In the genomic region with DNA sequence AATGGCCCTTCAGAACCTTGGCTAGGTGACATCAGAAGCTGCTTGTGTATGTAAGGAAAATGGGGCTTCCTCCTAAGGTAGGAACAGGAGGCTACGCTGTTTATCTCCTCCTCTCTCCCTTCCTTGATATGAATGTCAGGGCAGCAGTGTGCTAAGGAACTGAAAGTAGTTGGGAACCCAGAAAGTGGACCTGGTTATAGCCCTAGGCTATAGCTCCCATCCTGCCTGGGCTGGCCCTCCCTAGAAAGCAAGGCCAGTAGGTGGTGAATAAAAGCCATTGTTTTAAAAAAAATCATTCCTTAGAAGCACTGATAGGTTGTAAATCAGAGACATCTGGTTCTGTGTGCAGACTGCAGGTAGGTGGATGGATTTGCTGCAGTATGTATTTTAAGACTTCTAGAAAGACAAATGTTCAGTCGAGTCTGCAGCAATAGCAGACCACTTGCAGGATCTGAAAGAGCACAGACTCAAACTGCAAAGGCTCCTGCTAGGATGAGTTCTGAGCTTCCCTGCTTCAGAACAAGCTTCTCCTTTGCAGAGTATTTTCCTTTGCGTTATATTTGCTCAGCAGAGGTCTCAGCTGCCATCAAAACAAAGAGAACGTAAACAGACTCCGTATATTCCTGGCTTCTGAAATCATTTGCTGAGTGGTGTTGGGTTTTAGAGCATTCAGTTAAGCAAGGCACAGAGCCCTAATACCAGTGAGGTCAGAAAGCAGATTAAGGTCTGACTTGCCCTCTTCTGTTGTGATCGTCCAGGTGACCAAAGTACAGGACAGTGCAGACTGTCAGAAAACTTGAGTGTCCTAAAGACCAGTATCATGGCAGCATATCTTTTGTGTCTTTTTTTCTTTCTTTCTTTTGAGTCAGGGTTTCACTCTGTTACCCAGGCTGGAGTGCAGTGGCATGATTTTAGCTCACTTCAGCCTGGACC, we compare ENCODE assay signal across 32 cellular contexts. TPM values are rescaled to one million over a fixed set of nuclear protein-coding genes. Genes with fewer than 3 reads are reported as not detected.
DNase-seq lines count a peak whose midpoint lies in the region; ATAC-seq, FAIRE-seq and TF ChIP-seq lines count a peak whose summit lies in the region.
"Had no signal": no experiment of that assay in that cellular context is flagged by ENCODE, and none has a peak within 500 bp of the region (broad histone marks: within the 10 kb centered on the region; RNA-seq: fewer than 3 reads in every experiment).

No MANE protein-coding gene starts in this region.

- SMC1A ChIA-PET in GM12878 (lab: Charles Lee; ENCODE audit: uncharacterized antibody, unreplicated experiment) = no interaction called here

- no peaks in the 10 kb centered on the region for H3K36me3 ChIP-seq in GM12878 (ENCODE audit: control insufficient read depth in 2 of 2, insufficient read depth in 2 of 2, low read length in 1 of 2)
- H3K36me3 ChIP-seq in upper lobe of right lung = peaks cover 93% of the 10 kb centered on the region
- H3K36me3 ChIP-seq in CD8-positive, alpha-beta T cell (ENCODE audit: insufficient read depth, low read length) = peaks cover 3% of the 10 kb centered on the region

- peaks cover 10% of the 10 kb centered on the region for H3K4me1 Mint-ChIP-seq in mesothelial cell of epicardium
- H3K4me1 Mint-ChIP-seq in CD8-positive, alpha-beta T cell (ENCODE audit: low read depth) = no peaks in the 10 kb centered on the region
- H3K4me1 Mint-ChIP-seq: CD4-positive, CD25-positive, alpha-beta regulatory T cell; naive thymus-derived CD4-positive, alpha-beta T cell; stimulated activated naive CD8-positive, alpha-beta T cell treated with anti-CD3 and anti-CD28 coated beads, Interleukin-15, amount 100 ng/mL, for 72 hours had no signal

- 52% methylated on average over 6 of the region's 6 CpGs for WGBS in GM12878 (ENCODE audit: insufficient coverage, insufficient replicate concordance, low lambda C conversion rate, missing lambda C conversion rate)

- TF ChIP-seq RAD21 in GM12878 (IDR thresholded peaks at IDR 0.05; ENCODE audit: insufficient read depth, low read depth, low read length) = no peak

- no peak for TF ChIP-seq EP300 in GM12878 (IDR thresholded peaks at IDR 0.05; ENCODE audit: borderline replicate concordance in 1 of 2, control insufficient read depth in 1 of 2, low read depth in 2 of 2, low read length in 2 of 2)

- no peak for TF ChIP-seq POLR2A in GM12878 (IDR thresholded peaks at IDR 0.05; ENCODE audit: low read depth, low read length)

- H3K27me3 ChIP-seq in GM12878 (replicated peaks in 1 of 2; ENCODE audit: control insufficient read depth in 2 of 2, insufficient read depth in 2 of 2, low read length in 1 of 2) (no peaks in the 10 kb centered on the region; a peak in 3 of 4 replicates), upper lobe of right lung (no peaks in the 10 kb centered on the region)
- H3K27me3 ChIP-seq in CD8-positive, alpha-beta T cell (ENCODE audit: insufficient read depth, low read length) = no peaks in the 10 kb centered on the region
- H3K27me3 ChIP-seq: esophagus squamous epithelium, tibial artery had no signal

- TF ChIP-seq CTCF in GM12878 (IDR thresholded peaks at IDR 0.05 in 2 of 3, conservative IDR thresholded peaks at IDR 0.05 in 1 of 3; ENCODE audit: control insufficient read depth in 2 of 3, extremely low read depth in 1 of 3, insufficient read depth in 1 of 3, low read depth in 3 of 3, low read length in 3 of 3) = no peak
- no peak for TF ChIP-seq CTCF in mesothelial cell of epicardium (IDR thresholded peaks at IDR 0.05; ENCODE audit: unreplicated experiment)
- no peak for TF ChIP-seq CTCF in upper lobe of right lung (IDR thresholded peaks at IDR 0.05)
- no peak for TF ChIP-seq CTCF in CD8-positive, alpha-beta T cell (IDR thresholded peaks at IDR 0.05)

- H4K20me1 ChIP-seq in GM12878 (ENCODE audit: control insufficient read depth, insufficient read depth) = no peaks in the 10 kb centered on the region

- H3K27me3 Mint-ChIP-seq in mesothelial cell of epicardium (ENCODE audit: low read depth) = no peaks in the 10 kb centered on the region
- H3K27me3 Mint-ChIP-seq in CD8-positive, alpha-beta T cell (ENCODE audit: low read depth) = no peaks in the 10 kb centered on the region
- H3K27me3 Mint-ChIP-seq: CD4-positive, CD25-positive, alpha-beta regulatory T cell; naive thymus-derived CD4-positive, alpha-beta T cell; stimulated activated naive CD8-positive, alpha-beta T cell treated with anti-CD3 and anti-CD28 coated beads, Interleukin-15, amount 100 ng/mL, for 72 hours had no signal

- in situ Hi-C loops in GM12878 (cut with MboI) = no loop called here

- no TSS peak for BruUV-seq in GM12878 (replicated peaks; lab: Mats Ljungman, UMichigan)

- CTCF ChIA-PET in GM12878 (lab: Yijun Ruan, JAX) = interaction anchor here (0.6 to 1.0 kb wide), 2 partner anchors 48 to 53 kb away, joined by 3 to 4 read pairs; a partner anchor contains a TSS
- CTCF ChIA-PET in CD8-positive, alpha-beta T cell (lab: Charles Lee) = interaction anchor here (1.3 kb wide), 1 partner anchor 13 kb away, joined by 5 read pairs; no protein-coding TSS in a partner anchor

- H3K79me2 ChIP-seq in GM12878 (ENCODE audit: control insufficient read depth, insufficient read depth, low read length) = no peaks in the 10 kb centered on the region

- H3K9me3 Mint-ChIP-seq in mesothelial cell of epicardium = no peaks in the 10 kb centered on the region
- no peaks in the 10 kb centered on the region for H3K9me3 Mint-ChIP-seq in CD8-positive, alpha-beta T cell
- H3K9me3 Mint-ChIP-seq: activated naive CD4-positive, alpha-beta T cell treated with anti-CD3 and anti-CD28 coated beads for 36 hours; naive thymus-derived CD4-positive, alpha-beta T cell; stimulated activated naive CD8-positive, alpha-beta T cell treated with anti-CD3 and anti-CD28 coated beads, Interleukin-15, amount 100 ng/mL, for 72 hours had no signal

- H3K27ac ChIP-seq in GM12878 (ENCODE audit: control insufficient read depth, insufficient read depth) (no peak overlapping the region), upper lobe of right lung (no peak overlapping the region)
- H3K27ac ChIP-seq in CD8-positive, alpha-beta T cell (ENCODE audit: low read depth, low read length) = no peak overlapping the region
- H3K27ac ChIP-seq: coronary artery, esophagus squamous epithelium, skin epidermis, tibial artery had no signal

- DNase-seq in NCI-H1092 treated with DMSO at 0.1 percent for 48 hours (lab: John Stamatoyannopoulos, UW) (peak; percentile 44), NCI-H1092 (lab: John Stamatoyannopoulos, UW) (no peak), NCI-H2196 (lab: John Stamatoyannopoulos, UW; ENCODE audit: unreplicated experiment) (peak; percentile 28), GM12878 (ENCODE audit: low read depth, low spot score) (no peak), mesothelial cell of epicardium (ENCODE audit: low spot score in 2 of 2, unreplicated experiment in 2 of 2) (no peak), upper lobe of right lung (no peak)
- no peak for DNase-seq in CD8-positive, alpha-beta T cell
- DNase-seq: activated CD4-positive, alpha-beta T cell treated with anti-CD3 and anti-CD28 coated beads, Interleukin-2, amount 50 U/mL, for 48 hours; activated naive CD4-positive, alpha-beta T cell treated with anti-CD3 and anti-CD28 coated beads for 36 hours; CD4-positive, CD25-positive, alpha-beta regulatory T cell; esophagus squamous epithelium; hippocampal formation; KG1; left ventricle myocardium superior; MM.1S; naive thymus-derived CD4-positive, alpha-beta T cell; NCI-H187; NCI-H446; NK-92 treated with Interleukin-12 subunit alpha and Interleukin-12 subunit beta, amount 100 ng/mL, for 24 hours; occipital lobe; stimulated activated CD4-positive, alpha-beta T cell treated with anti-CD3 and anti-CD28 coated beads, Interleukin-1b, Interleukin-23, amount 100 ng/mL, for 48 hours; stimulated activated CD8-positive, alpha-beta memory T cell treated with anti-CD3 and anti-CD28 coated beads, Interleukin-4, amount 100 ng/mL, for 48 hours; stimulated activated naive CD8-positive, alpha-beta T cell treated with anti-CD3 and anti-CD28 coated beads, Interleukin-15, amount 100 ng/mL, for 72 hours; tibial artery had no signal

- H3K4me3 ChIP-seq in GM12878 = no peak overlapping the region
- no peak overlapping the region for H3K4me3 ChIP-seq in upper lobe of right lung
- H3K4me3 ChIP-seq in CD8-positive, alpha-beta T cell (ENCODE audit: low read depth, low read length) = no peak overlapping the region
- H3K4me3 ChIP-seq: coronary artery, esophagus squamous epithelium, skin epidermis, tibial artery had no signal

- H3K4me3 Mint-ChIP-seq in mesothelial cell of epicardium = no peak overlapping the region
- no peak overlapping the region for H3K4me3 Mint-ChIP-seq in CD8-positive, alpha-beta T cell
- H3K4me3 Mint-ChIP-seq: activated naive CD4-positive, alpha-beta T cell treated with anti-CD3 and anti-CD28 coated beads for 36 hours; CD4-positive, CD25-positive, alpha-beta regulatory T cell; naive thymus-derived CD4-positive, alpha-beta T cell; stimulated activated naive CD8-positive, alpha-beta T cell treated with anti-CD3 and anti-CD28 coated beads, Interleukin-15, amount 100 ng/mL, for 72 hours had no signal

- H2AFZ ChIP-seq in GM12878 (ENCODE audit: control insufficient read depth, low read depth, low read length) = no peak overlapping the region

- H3K36me3 Mint-ChIP-seq in mesothelial cell of epicardium = peaks cover 46% of the 10 kb centered on the region
- H3K36me3 Mint-ChIP-seq in CD8-positive, alpha-beta T cell = peaks cover 36% of the 10 kb centered on the region

- no peak for FAIRE-seq in GM12878 (lab: Jason Lieb, UNC)
- FAIRE-seq: D721Med, frontal cortex, HTR-8/SVneo had no signal

- intact Hi-C loops in GM12878 (cut with micrococcal nuclease; ENCODE audit: unreplicated experiment) = no loop called here
- intact Hi-C loops in upper lobe of right lung (cut with DNase I) = no loop called here
- intact Hi-C loops in CD8-positive, alpha-beta T cell (cut with DNase I, micrococcal nuclease) = no loop called here

- RAD21 ChIA-PET in GM12878 (lab: Charles Lee; ENCODE audit: unreplicated experiment) = no interaction called here

- H3K27ac Mint-ChIP-seq in mesothelial cell of epicardium = peak overlapping the region; percentile 34
- H3K27ac Mint-ChIP-seq in CD8-positive, alpha-beta T cell = no peak overlapping the region
- H3K27ac Mint-ChIP-seq: activated naive CD4-positive, alpha-beta T cell treated with anti-CD3 and anti-CD28 coated beads for 36 hours; naive thymus-derived CD4-positive, alpha-beta T cell; stimulated activated naive CD8-positive, alpha-beta T cell treated with anti-CD3 and anti-CD28 coated beads, Interleukin-15, amount 100 ng/mL, for 72 hours had no signal

- H3K4me1 ChIP-seq in GM12878 (ENCODE audit: control insufficient read depth, insufficient read depth, low read length) (no peaks in the 10 kb centered on the region), upper lobe of right lung (no peaks in the 10 kb centered on the region)
- no peaks in the 10 kb centered on the region for H3K4me1 ChIP-seq in CD8-positive, alpha-beta T cell (ENCODE audit: insufficient read depth, low read length)
- H3K4me1 ChIP-seq: esophagus squamous epithelium, tibial artery had no signal

- no peaks in the 10 kb centered on the region for H3K9me3 ChIP-seq in GM12878 (replicated peaks; ENCODE audit: control insufficient read depth, insufficient read depth, low read length)
- no peaks in the 10 kb centered on the region for H3K9me3 ChIP-seq in upper lobe of right lung
- H3K9me3 ChIP-seq in CD8-positive, alpha-beta T cell (ENCODE audit: low read length) = no peaks in the 10 kb centered on the region
- H3K9me3 ChIP-seq: esophagus squamous epithelium, tibial artery had no signal

- H3K9ac ChIP-seq in GM12878 (ENCODE audit: control insufficient read depth, insufficient read depth, low read length) = no peak overlapping the region

- POLR2A ChIA-PET in GM12878 (lab: Charles Lee) = no interaction called here
- POLR2A ChIA-PET in CD8-positive, alpha-beta T cell (lab: Charles Lee) = no interaction called here

- ATAC-seq in GM12878 (no peak), upper lobe of right lung (no peak), HG03439 (IDR thresholded peaks at IDR 0.05; ENCODE audit: unreplicated experiment) (no peak)
- ATAC-seq in CD8-positive, alpha-beta T cell = no peak
- ATAC-seq: activated CD4-positive, CD25-positive, alpha-beta regulatory T cell treated with anti-CD3 and anti-CD28 coated beads, Interleukin-2, amount 50 U/mL, for 24 hours; left ventricle myocardium superior; naive thymus-derived CD4-positive, alpha-beta T cell; stimulated activated naive CD8-positive, alpha-beta T cell treated with anti-CD3 and anti-CD28 coated beads, Interleukin-15, amount 100 ng/mL, for 72 hours had no signal

- H3K4me2 ChIP-seq in GM12878 (ENCODE audit: control insufficient read depth, insufficient read depth) = no peak overlapping the region

RNA-seq across cellular contexts. Expression of a gene that starts 20.1 kb away (rescaled TPM):
- total RNA-seq in GM12878 (2013; cell fraction: nucleolus; rRNA removed) = not detected in 2 replicates
- total RNA-seq in GM12878 (2014; rRNA removed) (not detected in 2 replicates), GM12878 (2014; rRNA removed; fragmentation: Illumina TruSeq; extraction: Trizol) (not detected in 2 replicates), GM12878 (2021) (not detected in 2 replicates), mesothelial cell of epicardium (0.34 to 0.49 TPM (median 0.41 TPM) in 3 replicates), upper lobe of right lung (0.29 TPM)
- not detected for polyA plus RNA-seq in GM12878 (2011; ENCODE audit: low read depth)
- polyA plus RNA-seq in GM12878 (2011; rRNA removed) (not detected in 2 replicates), GM12878 (2014; fragmentation: Illumina TruSeq; extraction: Trizol) (not detected in 2 replicates), GM12878 (2014; fragmentation: Nextera tagmentation; extraction: Ambion mirVana) (not detected), GM12878 (2014; rRNA removed) (not detected in 2 replicates), GM12878 (2016; fragmentation: Nextera tagmentation; extraction: Ambion mirVana) (under 1 TPM; 0.08 to 0.72 TPM)
- not detected in 2 replicates for polyA plus RNA-seq in GM12878 (2011; cell fraction: cytosol; rRNA removed)
- 0.24 TPM in 1 of 2 replicates, not detected in the other for polyA plus RNA-seq in GM12878 (2011; cell fraction: nucleus; rRNA removed)
- polyA plus RNA-seq in GM12878 (2012) = 0.24 and 0.37 TPM in 2 replicates
- not detected in 2 replicates for polyA minus RNA-seq in GM12878 (2011; rRNA and poly(A)+ RNA removed)
- polyA minus RNA-seq in GM12878 (2011; cell fraction: cytosol; rRNA and poly(A)+ RNA removed) = not detected in 2 replicates
- polyA minus RNA-seq in GM12878 (2011; cell fraction: nucleus; rRNA and poly(A)+ RNA removed) = not detected in 2 replicates
- total RNA-seq in CD8-positive, alpha-beta T cell = under 1 TPM in 1 of 2 experiments, not detected in 1; 0.14 TPM
- total RNA-seq: A172; CD4-positive, CD25-positive, alpha-beta regulatory T cell; frontal cortex; left ventricle myocardium superior had no signal

RNA-seq across cellular contexts. Expression of a gene that starts 28.7 kb away (rescaled TPM):
- total RNA-seq in GM12878 (2013; cell fraction: nucleolus; rRNA removed) = 3.0 and 3.9 TPM in 2 replicates
- total RNA-seq in GM12878 (2014; rRNA removed) = 30.7 and 31.0 TPM in 2 replicates
- total RNA-seq in GM12878 (2014; rRNA removed; fragmentation: Illumina TruSeq; extraction: Trizol) = 3.0 and 4.6 TPM in 2 replicates
- total RNA-seq in GM12878 (2021) = 13.1 and 14.5 TPM in 2 replicates
- polyA plus RNA-seq in GM12878 (2011; ENCODE audit: low read depth) = 2.3 TPM
- 2.8 and 5.9 TPM in 2 replicates for polyA plus RNA-seq in GM12878 (2011; rRNA removed)
- 10.0 and 18.3 TPM in 2 replicates for polyA plus RNA-seq in GM12878 (2011; cell fraction: cytosol; rRNA removed)
- 9.0 and 11.0 TPM in 2 replicates for polyA plus RNA-seq in GM12878 (2011; cell fraction: nucleus; rRNA removed)
- 6.5 and 6.8 TPM in 2 replicates for polyA plus RNA-seq in GM12878 (2012)
- 1.0 and 1.6 TPM in 2 replicates for polyA plus RNA-seq in GM12878 (2014; fragmentation: Illumina TruSeq; extraction: Trizol)
- polyA plus RNA-seq in GM12878 (2014; fragmentation: Nextera tagmentation; extraction: Ambion mirVana) = 1 to 10 TPM in 1 of 2 experiments, under 1 TPM in 1; 0.69 to 1.8 TPM
- polyA plus RNA-seq in GM12878 (2014; rRNA removed) = 25.8 and 26.1 TPM in 2 replicates
- polyA plus RNA-seq in GM12878 (2016; fragmentation: Nextera tagmentation; extraction: Ambion mirVana) = 10 to 100 TPM; 36.4 to 38.4 TPM
- 1.5 and 2.2 TPM in 2 replicates for polyA minus RNA-seq in GM12878 (2011; rRNA and poly(A)+ RNA removed)
- polyA minus RNA-seq in GM12878 (2011; cell fraction: cytosol; rRNA and poly(A)+ RNA removed) = 2.4 and 4.5 TPM in 2 replicates
- 3.3 and 4.2 TPM in 2 replicates for polyA minus RNA-seq in GM12878 (2011; cell fraction: nucleus; rRNA and poly(A)+ RNA removed)
- 9.4 to 10.3 TPM (median 9.5 TPM) in 3 replicates for total RNA-seq in mesothelial cell of epicardium
- 8.0 TPM for total RNA-seq in upper lobe of right lung
- total RNA-seq in CD8-positive, alpha-beta T cell = 1 to 10 TPM; 4.6 to 5.3 TPM

RNA-seq across cellular contexts. Expression of a gene that starts 29.2 kb away (rescaled TPM):
- total RNA-seq in GM12878 (2013; cell fraction: nucleolus; rRNA removed) = not detected in 2 replicates
- total RNA-seq in GM12878 (2014; rRNA removed) (not detected in 2 replicates), GM12878 (2014; rRNA removed; fragmentation: Illumina TruSeq; extraction: Trizol) (not detected in 2 replicates), GM12878 (2021) (not detected in 2 replicates), mesothelial cell of epicardium (0.07 TPM in 1 of 3 replicates, not detected in the others), upper lobe of right lung (0.41 TPM)
- polyA plus RNA-seq in GM12878 (2011; ENCODE audit: low read depth) = not detected
- polyA plus RNA-seq in GM12878 (2011; rRNA removed) (0.03 TPM in 1 of 2 replicates, not detected in the other), GM12878 (2014; fragmentation: Illumina TruSeq; extraction: Trizol) (not detected in 2 replicates), GM12878 (2014; fragmentation: Nextera tagmentation; extraction: Ambion mirVana) (not detected), GM12878 (2014; rRNA removed) (0.04 TPM in 1 of 2 replicates, not detected in the other), GM12878 (2016; fragmentation: Nextera tagmentation; extraction: Ambion mirVana) (not detected)
- not detected in 2 replicates for polyA plus RNA-seq in GM12878 (2011; cell fraction: cytosol; rRNA removed)
- polyA plus RNA-seq in GM12878 (2011; cell fraction: nucleus; rRNA removed) = 0.03 TPM in 1 of 2 replicates, not detected in the other
- polyA plus RNA-seq in GM12878 (2012) = not detected in 2 replicates
- polyA minus RNA-seq in GM12878 (2011; rRNA and poly(A)+ RNA removed) = not detected in 2 replicates
- not detected in 2 replicates for polyA minus RNA-seq in GM12878 (2011; cell fraction: cytosol; rRNA and poly(A)+ RNA removed)
- polyA minus RNA-seq in GM12878 (2011; cell fraction: nucleus; rRNA and poly(A)+ RNA removed) = not detected in 2 replicates
- total RNA-seq in CD8-positive, alpha-beta T cell = 1 to 10 TPM; 5.2 to 5.5 TPM
- total RNA-seq: frontal cortex, occipital lobe had no signal

RNA-seq across cellular contexts. Expression of a gene that starts 48.4 kb away (rescaled TPM):
- 3.9 and 6.5 TPM in 2 replicates for total RNA-seq in GM12878 (2013; cell fraction: nucleolus; rRNA removed)
- total RNA-seq in GM12878 (2014; rRNA removed) = 7.8 and 12.6 TPM in 2 replicates
- total RNA-seq in GM12878 (2014; rRNA removed; fragmentation: Illumina TruSeq; extraction: Trizol) = 2.7 and 4.2 TPM in 2 replicates
- 11.5 and 11.6 TPM in 2 replicates for total RNA-seq in GM12878 (2021)
- polyA plus RNA-seq in GM12878 (2011; ENCODE audit: low read depth) = 2.6 TPM
- 0.91 and 2.4 TPM in 2 replicates for polyA plus RNA-seq in GM12878 (2011; rRNA removed)
- 6.6 and 11.0 TPM in 2 replicates for polyA plus RNA-seq in GM12878 (2011; cell fraction: cytosol; rRNA removed)
- polyA plus RNA-seq in GM12878 (2011; cell fraction: nucleus; rRNA removed) = 13.5 and 13.6 TPM in 2 replicates
- polyA plus RNA-seq in GM12878 (2012) = 6.7 and 8.2 TPM in 2 replicates
- 1.6 and 5.4 TPM in 2 replicates for polyA plus RNA-seq in GM12878 (2014; fragmentation: Illumina TruSeq; extraction: Trizol)
- polyA plus RNA-seq in GM12878 (2014; fragmentation: Nextera tagmentation; extraction: Ambion mirVana) = 1 to 10 TPM in 1 of 2 experiments, under 1 TPM in 1; 0.52 to 1.6 TPM
- polyA plus RNA-seq in GM12878 (2014; rRNA removed) = 14.3 and 17.4 TPM in 2 replicates
- polyA plus RNA-seq in GM12878 (2016; fragmentation: Nextera tagmentation; extraction: Ambion mirVana) = 10 to 100 TPM; 22.1 to 23.7 TPM
- 1.4 and 4.9 TPM in 2 replicates for polyA minus RNA-seq in GM12878 (2011; rRNA and poly(A)+ RNA removed)
- polyA minus RNA-seq in GM12878 (2011; cell fraction: cytosol; rRNA and poly(A)+ RNA removed) = 2.7 and 4.3 TPM in 2 replicates
- 5.1 and 8.0 TPM in 2 replicates for polyA minus RNA-seq in GM12878 (2011; cell fraction: nucleus; rRNA and poly(A)+ RNA removed)
- 14.0 to 17.3 TPM (median 15.9 TPM) in 3 replicates for total RNA-seq in mesothelial cell of epicardium
- 17.3 TPM for total RNA-seq in upper lobe of right lung
- 1 to 10 TPM; 4.7 to 5.3 TPM for total RNA-seq in CD8-positive, alpha-beta T cell

Comparison
In these comparisons a context has a peak if more than half of its experiments do, and no peak if none do; other contexts are left out.
1. DNase-seq: peak in NCI-H1092 treated with DMSO at 0.1 percent for 48 hours (single experiment) and NCI-H2196 (single experiment); none in NCI-H1092 (single experiment), GM12878 (single experiment), mesothelial cell of epicardium (0 of 2), upper lobe of right lung (single experiment) and CD8-positive, alpha-beta T cell (0 of 7).